In the genomic region with DNA sequence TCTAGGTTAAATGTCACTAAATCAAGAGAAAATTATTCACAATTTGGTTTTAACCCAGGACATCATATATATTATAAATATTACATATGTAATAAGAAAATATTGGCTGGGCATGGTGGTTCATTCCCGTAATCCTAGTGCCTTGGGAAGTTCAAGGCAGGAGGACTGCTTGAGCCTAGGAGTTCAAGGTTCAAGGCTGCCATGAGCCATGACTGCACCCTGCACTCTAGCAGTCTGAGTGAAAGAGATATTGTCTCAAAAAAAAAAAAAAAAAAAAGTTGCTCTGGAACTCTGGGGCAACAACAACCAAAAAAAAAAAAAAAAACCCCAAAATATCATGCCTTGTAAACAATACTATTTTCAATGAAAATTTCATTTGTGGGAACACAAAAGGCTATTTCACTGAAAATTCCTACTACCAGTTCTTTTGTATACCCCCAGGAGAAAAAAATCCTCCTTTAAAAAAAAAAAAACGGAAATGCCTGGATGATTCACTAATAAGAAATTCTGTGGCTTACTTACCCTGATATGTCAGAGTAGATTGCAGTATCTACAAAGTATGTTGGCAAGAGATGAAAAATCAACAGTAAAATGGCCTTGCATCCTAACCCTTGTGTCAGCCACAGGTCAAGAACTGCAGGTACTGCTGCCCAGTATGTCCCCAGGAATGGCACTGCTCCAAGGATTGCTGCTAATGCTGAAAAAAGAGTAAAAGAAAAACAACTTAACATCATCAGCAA, we compare ENCODE assay signal across 1 cellular context.
TF ChIP-seq lines count a peak whose summit lies in the region.

No MANE protein-coding gene starts in this region.

TF ChIP-seq in HepG2, 621 proteins besides CTCF, POLR2A, EP300 and RAD21 (continued from another document and continues in another):
- TF ChIP-seq, protein P1, sequence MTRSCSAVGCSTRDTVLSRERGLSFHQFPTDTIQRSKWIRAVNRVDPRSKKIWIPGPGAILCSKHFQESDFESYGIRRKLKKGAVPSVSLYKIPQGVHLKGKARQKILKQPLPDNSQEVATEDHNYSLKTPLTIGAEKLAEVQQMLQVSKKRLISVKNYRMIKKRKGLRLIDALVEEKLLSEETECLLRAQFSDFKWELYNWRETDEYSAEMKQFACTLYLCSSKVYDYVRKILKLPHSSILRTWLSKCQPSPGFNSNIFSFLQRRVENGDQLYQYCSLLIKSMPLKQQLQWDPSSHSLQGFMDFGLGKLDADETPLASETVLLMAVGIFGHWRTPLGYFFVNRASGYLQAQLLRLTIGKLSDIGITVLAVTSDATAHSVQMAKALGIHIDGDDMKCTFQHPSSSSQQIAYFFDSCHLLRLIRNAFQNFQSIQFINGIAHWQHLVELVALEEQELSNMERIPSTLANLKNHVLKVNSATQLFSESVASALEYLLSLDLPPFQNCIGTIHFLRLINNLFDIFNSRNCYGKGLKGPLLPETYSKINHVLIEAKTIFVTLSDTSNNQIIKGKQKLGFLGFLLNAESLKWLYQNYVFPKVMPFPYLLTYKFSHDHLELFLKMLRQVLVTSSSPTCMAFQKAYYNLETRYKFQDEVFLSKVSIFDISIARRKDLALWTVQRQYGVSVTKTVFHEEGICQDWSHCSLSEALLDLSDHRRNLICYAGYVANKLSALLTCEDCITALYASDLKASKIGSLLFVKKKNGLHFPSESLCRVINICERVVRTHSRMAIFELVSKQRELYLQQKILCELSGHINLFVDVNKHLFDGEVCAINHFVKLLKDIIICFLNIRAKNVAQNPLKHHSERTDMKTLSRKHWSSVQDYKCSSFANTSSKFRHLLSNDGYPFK (CRISPR knock-in tag; IDR thresholded peaks at IDR 0.05; ENCODE audit: borderline replicate concordance): no peak
- TF ChIP-seq BCL6 (CRISPR knock-in tag; IDR thresholded peaks at IDR 0.05) (0 out of 2 replicates have a peak, but pooled peaks have one; percentile 22), ARNTL (CRISPR knock-in tag; IDR thresholded peaks at IDR 0.05) (no peak), ZNF839 (CRISPR knock-in tag; IDR thresholded peaks at IDR 0.05; ENCODE audit: borderline replicate concordance) (no peak), LCORL (IDR thresholded peaks at IDR 0.05) (0 out of 2 replicates have a peak, but pooled peaks have one; percentile 12), LCORL (CRISPR knock-in tag; IDR thresholded peaks at IDR 0.05) (no peak), ZNF766 (CRISPR knock-in tag; IDR thresholded peaks at IDR 0.05; ENCODE audit: borderline replicate concordance) (no peak), ZNF598 (CRISPR knock-in tag; IDR thresholded peaks at IDR 0.05; ENCODE audit: borderline replicate concordance) (no peak), FOXO1 (CRISPR knock-in tag; IDR thresholded peaks at IDR 0.05) (no peak), FOSL1 (CRISPR knock-in tag; IDR thresholded peaks at IDR 0.05; ENCODE audit: borderline replicate concordance) (peak; percentile 44; the same call in 1 of the 2 replicates), FOSL2 (CRISPR knock-in tag; IDR thresholded peaks at IDR 0.05) (peak; percentile 89), NFIC (IDR thresholded peaks at IDR 0.05; ENCODE audit: low read length) (peak; percentile 51; the same call in 1 of the 2 replicates), GATAD2A (CRISPR knock-in tag; IDR thresholded peaks at IDR 0.05) (peak; percentile 69), SALL1 (CRISPR knock-in tag; IDR thresholded peaks at IDR 0.05) (peak; percentile 32; the same call in 1 of the 2 replicates), HDAC6 (IDR thresholded peaks at IDR 0.05; ENCODE audit: low read depth, low read length) (no peak), SATB2 (CRISPR knock-in tag; IDR thresholded peaks at IDR 0.05) (no peak), ISL2 (CRISPR knock-in tag; IDR thresholded peaks at IDR 0.05) (peak; percentile 39; the same call in 1 of the 2 replicates), CAMTA2 (CRISPR knock-in tag; IDR thresholded peaks at IDR 0.05; ENCODE audit: borderline replicate concordance) (no peak), MYNN (CRISPR knock-in tag; IDR thresholded peaks at IDR 0.05; ENCODE audit: low read depth) (no peak), DMAP1 (CRISPR knock-in tag; IDR thresholded peaks at IDR 0.05) (no peak), YEATS2 (CRISPR knock-in tag; IDR thresholded peaks at IDR 0.05; ENCODE audit: borderline replicate concordance) (no peak), HMG20B (CRISPR knock-in tag; conservative IDR thresholded peaks at IDR 0.05) (no peak), MBNL3 (CRISPR knock-in tag; conservative IDR thresholded peaks at IDR 0.05) (no peak), CEBPB (IDR thresholded peaks at IDR 0.05; ENCODE audit: borderline replicate concordance, low read depth, low read length) (peak; percentile 35; the same call in 1 of the 2 replicates), ZNF530 (CRISPR knock-in tag; IDR thresholded peaks at IDR 0.05; ENCODE audit: low read depth) (no peak), NR2F6 (IDR thresholded peaks at IDR 0.05) (peak; percentile 47; the same call in 1 of the 2 replicates), NR2F6 (CRISPR knock-in tag; IDR thresholded peaks at IDR 0.05) (peak; percentile 77), TBX3 (IDR thresholded peaks at IDR 0.05; ENCODE audit: borderline replicate concordance) (no peak; the same call in 1 of the 2 replicates), TP53 (CRISPR knock-in tag; conservative IDR thresholded peaks at IDR 0.05) (no peak), KLF6 (CRISPR knock-in tag; IDR thresholded peaks at IDR 0.05) (no peak), ZMAT3 (CRISPR knock-in tag; conservative IDR thresholded peaks at IDR 0.05) (no peak)
- TF ChIP-seq, protein P2, sequence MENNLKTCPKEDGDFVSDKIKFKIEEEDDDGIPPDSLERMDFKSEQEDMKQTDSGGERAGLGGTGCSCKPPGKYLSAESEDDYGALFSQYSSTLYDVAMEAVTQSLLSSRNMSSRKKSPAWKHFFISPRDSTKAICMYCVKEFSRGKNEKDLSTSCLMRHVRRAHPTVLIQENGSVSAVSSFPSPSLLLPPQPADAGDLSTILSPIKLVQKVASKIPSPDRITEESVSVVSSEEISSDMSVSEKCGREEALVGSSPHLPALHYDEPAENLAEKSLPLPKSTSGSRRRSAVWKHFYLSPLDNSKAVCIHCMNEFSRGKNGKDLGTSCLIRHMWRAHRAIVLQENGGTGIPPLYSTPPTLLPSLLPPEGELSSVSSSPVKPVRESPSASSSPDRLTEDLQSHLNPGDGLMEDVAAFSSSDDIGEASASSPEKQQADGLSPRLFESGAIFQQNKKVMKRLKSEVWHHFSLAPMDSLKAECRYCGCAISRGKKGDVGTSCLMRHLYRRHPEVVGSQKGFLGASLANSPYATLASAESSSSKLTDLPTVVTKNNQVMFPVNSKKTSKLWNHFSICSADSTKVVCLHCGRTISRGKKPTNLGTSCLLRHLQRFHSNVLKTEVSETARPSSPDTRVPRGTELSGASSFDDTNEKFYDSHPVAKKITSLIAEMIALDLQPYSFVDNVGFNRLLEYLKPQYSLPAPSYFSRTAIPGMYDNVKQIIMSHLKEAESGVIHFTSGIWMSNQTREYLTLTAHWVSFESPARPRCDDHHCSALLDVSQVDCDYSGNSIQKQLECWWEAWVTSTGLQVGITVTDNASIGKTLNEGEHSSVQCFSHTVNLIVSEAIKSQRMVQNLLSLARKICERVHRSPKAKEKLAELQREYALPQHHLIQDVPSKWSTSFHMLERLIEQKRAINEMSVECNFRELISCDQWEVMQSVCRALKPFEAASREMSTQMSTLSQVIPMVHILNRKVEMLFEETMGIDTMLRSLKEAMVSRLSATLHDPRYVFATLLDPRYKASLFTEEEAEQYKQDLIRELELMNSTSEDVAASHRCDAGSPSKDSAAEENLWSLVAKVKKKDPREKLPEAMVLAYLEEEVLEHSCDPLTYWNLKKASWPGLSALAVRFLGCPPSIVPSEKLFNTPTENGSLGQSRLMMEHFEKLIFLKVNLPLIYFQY (CRISPR knock-in tag; IDR thresholded peaks at IDR 0.05; ENCODE audit: borderline replicate concordance): no peak
- TF ChIP-seq, protein P3, sequence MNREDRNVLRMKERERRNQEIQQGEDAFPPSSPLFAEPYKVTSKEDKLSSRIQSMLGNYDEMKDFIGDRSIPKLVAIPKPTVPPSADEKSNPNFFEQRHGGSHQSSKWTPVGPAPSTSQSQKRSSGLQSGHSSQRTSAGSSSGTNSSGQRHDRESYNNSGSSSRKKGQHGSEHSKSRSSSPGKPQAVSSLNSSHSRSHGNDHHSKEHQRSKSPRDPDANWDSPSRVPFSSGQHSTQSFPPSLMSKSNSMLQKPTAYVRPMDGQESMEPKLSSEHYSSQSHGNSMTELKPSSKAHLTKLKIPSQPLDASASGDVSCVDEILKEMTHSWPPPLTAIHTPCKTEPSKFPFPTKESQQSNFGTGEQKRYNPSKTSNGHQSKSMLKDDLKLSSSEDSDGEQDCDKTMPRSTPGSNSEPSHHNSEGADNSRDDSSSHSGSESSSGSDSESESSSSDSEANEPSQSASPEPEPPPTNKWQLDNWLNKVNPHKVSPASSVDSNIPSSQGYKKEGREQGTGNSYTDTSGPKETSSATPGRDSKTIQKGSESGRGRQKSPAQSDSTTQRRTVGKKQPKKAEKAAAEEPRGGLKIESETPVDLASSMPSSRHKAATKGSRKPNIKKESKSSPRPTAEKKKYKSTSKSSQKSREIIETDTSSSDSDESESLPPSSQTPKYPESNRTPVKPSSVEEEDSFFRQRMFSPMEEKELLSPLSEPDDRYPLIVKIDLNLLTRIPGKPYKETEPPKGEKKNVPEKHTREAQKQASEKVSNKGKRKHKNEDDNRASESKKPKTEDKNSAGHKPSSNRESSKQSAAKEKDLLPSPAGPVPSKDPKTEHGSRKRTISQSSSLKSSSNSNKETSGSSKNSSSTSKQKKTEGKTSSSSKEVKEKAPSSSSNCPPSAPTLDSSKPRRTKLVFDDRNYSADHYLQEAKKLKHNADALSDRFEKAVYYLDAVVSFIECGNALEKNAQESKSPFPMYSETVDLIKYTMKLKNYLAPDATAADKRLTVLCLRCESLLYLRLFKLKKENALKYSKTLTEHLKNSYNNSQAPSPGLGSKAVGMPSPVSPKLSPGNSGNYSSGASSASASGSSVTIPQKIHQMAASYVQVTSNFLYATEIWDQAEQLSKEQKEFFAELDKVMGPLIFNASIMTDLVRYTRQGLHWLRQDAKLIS (CRISPR knock-in tag; IDR thresholded peaks at IDR 0.05): no peak
- TF ChIP-seq, protein P4, sequence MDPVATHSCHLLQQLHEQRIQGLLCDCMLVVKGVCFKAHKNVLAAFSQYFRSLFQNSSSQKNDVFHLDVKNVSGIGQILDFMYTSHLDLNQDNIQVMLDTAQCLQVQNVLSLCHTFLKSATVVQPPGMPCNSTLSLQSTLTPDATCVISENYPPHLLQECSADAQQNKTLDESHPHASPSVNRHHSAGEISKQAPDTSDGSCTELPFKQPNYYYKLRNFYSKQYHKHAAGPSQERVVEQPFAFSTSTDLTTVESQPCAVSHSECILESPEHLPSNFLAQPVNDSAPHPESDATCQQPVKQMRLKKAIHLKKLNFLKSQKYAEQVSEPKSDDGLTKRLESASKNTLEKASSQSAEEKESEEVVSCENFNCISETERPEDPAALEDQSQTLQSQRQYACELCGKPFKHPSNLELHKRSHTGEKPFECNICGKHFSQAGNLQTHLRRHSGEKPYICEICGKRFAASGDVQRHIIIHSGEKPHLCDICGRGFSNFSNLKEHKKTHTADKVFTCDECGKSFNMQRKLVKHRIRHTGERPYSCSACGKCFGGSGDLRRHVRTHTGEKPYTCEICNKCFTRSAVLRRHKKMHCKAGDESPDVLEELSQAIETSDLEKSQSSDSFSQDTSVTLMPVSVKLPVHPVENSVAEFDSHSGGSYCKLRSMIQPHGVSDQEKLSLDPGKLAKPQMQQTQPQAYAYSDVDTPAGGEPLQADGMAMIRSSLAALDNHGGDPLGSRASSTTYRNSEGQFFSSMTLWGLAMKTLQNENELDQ (CRISPR knock-in tag; IDR thresholded peaks at IDR 0.05; ENCODE audit: borderline replicate concordance): no peak
- TF ChIP-seq, protein P5, sequence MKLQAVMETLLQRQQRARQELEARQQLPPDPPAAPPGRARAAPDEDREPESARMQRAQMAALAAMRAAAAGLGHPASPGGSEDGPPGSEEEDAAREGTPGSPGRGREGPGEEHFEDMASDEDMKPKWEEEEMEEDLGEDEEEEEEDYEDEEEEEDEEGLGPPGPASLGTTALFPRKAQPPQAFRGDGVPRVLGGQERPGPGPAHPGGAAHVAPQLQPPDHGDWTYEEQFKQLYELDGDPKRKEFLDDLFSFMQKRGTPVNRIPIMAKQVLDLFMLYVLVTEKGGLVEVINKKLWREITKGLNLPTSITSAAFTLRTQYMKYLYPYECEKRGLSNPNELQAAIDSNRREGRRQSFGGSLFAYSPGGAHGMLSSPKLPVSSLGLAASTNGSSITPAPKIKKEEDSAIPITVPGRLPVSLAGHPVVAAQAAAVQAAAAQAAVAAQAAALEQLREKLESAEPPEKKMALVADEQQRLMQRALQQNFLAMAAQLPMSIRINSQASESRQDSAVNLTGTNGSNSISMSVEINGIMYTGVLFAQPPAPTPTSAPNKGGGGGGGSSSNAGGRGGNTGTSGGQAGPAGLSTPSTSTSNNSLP (IDR thresholded peaks at IDR 0.05; ENCODE audit: low read depth, low read length): peak; percentile 51; the same call in 1 of the 2 replicates
- TF ChIP-seq, protein P6, sequence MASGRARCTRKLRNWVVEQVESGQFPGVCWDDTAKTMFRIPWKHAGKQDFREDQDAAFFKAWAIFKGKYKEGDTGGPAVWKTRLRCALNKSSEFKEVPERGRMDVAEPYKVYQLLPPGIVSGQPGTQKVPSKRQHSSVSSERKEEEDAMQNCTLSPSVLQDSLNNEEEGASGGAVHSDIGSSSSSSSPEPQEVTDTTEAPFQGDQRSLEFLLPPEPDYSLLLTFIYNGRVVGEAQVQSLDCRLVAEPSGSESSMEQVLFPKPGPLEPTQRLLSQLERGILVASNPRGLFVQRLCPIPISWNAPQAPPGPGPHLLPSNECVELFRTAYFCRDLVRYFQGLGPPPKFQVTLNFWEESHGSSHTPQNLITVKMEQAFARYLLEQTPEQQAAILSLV (CRISPR knock-in tag; IDR thresholded peaks at IDR 0.05; ENCODE audit: borderline replicate concordance): no peak
- TF ChIP-seq, protein P7, sequence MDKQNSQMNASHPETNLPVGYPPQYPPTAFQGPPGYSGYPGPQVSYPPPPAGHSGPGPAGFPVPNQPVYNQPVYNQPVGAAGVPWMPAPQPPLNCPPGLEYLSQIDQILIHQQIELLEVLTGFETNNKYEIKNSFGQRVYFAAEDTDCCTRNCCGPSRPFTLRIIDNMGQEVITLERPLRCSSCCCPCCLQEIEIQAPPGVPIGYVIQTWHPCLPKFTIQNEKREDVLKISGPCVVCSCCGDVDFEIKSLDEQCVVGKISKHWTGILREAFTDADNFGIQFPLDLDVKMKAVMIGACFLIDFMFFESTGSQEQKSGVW (CRISPR knock-in tag; IDR thresholded peaks at IDR 0.05; ENCODE audit: borderline replicate concordance): no peak
- TF ChIP-seq, protein P8, sequence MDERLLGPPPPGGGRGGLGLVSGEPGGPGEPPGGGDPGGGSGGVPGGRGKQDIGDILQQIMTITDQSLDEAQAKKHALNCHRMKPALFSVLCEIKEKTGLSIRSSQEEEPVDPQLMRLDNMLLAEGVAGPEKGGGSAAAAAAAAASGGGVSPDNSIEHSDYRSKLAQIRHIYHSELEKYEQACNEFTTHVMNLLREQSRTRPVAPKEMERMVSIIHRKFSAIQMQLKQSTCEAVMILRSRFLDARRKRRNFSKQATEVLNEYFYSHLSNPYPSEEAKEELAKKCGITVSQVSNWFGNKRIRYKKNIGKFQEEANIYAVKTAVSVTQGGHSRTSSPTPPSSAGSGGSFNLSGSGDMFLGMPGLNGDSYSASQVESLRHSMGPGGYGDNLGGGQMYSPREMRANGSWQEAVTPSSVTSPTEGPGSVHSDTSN (CRISPR knock-in tag; IDR thresholded peaks at IDR 0.05): no peak
